Comparison of ENCODE assay signal across 1 cellular context in genomic region chr11:66068154-66068821, GRCh38.
TF ChIP-seq lines count a peak whose summit lies in the region.

No MANE protein-coding gene starts in this region.

TF ChIP-seq in HepG2, 621 proteins besides CTCF, POLR2A, EP300 and RAD21 (continues in another document):
- TF ChIP-seq, protein P1, sequence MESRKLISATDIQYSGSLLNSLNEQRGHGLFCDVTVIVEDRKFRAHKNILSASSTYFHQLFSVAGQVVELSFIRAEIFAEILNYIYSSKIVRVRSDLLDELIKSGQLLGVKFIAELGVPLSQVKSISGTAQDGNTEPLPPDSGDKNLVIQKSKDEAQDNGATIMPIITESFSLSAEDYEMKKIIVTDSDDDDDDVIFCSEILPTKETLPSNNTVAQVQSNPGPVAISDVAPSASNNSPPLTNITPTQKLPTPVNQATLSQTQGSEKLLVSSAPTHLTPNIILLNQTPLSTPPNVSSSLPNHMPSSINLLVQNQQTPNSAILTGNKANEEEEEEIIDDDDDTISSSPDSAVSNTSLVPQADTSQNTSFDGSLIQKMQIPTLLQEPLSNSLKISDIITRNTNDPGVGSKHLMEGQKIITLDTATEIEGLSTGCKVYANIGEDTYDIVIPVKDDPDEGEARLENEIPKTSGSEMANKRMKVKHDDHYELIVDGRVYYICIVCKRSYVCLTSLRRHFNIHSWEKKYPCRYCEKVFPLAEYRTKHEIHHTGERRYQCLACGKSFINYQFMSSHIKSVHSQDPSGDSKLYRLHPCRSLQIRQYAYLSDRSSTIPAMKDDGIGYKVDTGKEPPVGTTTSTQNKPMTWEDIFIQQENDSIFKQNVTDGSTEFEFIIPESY (CRISPR knock-in tag; IDR thresholded peaks at IDR 0.05), result peak; percentile 99
- TF ChIP-seq ZNF180 (CRISPR knock-in tag; IDR thresholded peaks at IDR 0.05; ENCODE audit: borderline replicate concordance, low read depth), result no peak
- no peak for TF ChIP-seq ZNF160 (CRISPR knock-in tag; IDR thresholded peaks at IDR 0.05)
- no peak for TF ChIP-seq PRDM4 (CRISPR knock-in tag; IDR thresholded peaks at IDR 0.05; ENCODE audit: borderline replicate concordance)
- TF ChIP-seq, protein P2, sequence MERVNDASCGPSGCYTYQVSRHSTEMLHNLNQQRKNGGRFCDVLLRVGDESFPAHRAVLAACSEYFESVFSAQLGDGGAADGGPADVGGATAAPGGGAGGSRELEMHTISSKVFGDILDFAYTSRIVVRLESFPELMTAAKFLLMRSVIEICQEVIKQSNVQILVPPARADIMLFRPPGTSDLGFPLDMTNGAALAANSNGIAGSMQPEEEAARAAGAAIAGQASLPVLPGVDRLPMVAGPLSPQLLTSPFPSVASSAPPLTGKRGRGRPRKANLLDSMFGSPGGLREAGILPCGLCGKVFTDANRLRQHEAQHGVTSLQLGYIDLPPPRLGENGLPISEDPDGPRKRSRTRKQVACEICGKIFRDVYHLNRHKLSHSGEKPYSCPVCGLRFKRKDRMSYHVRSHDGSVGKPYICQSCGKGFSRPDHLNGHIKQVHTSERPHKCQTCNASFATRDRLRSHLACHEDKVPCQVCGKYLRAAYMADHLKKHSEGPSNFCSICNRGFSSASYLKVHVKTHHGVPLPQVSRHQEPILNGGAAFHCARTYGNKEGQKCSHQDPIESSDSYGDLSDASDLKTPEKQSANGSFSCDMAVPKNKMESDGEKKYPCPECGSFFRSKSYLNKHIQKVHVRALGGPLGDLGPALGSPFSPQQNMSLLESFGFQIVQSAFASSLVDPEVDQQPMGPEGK (CRISPR knock-in tag; IDR thresholded peaks at IDR 0.05), result peak; percentile 7; the same call in 1 of the 2 replicates
- no peak for TF ChIP-seq SP1 (IDR thresholded peaks at IDR 0.05)
- 0 out of 2 replicates have a peak, but pooled peaks have one; percentile 14 for TF ChIP-seq SP1 (CRISPR knock-in tag; IDR thresholded peaks at IDR 0.05)
- TF ChIP-seq KLF9 (CRISPR knock-in tag; IDR thresholded peaks at IDR 0.05; ENCODE audit: low read depth), result no peak
- TF ChIP-seq ZFX (CRISPR knock-in tag; IDR thresholded peaks at IDR 0.05; ENCODE audit: low read depth), result 0 out of 2 replicates have a peak, but pooled peaks have one; percentile 15
- peak; percentile 57 for TF ChIP-seq ZNF687 (CRISPR knock-in tag; IDR thresholded peaks at IDR 0.05)
- no peak for TF ChIP-seq ZFP90 (CRISPR knock-in tag; IDR thresholded peaks at IDR 0.05; ENCODE audit: borderline replicate concordance)
- no peak for TF ChIP-seq ZNF629 (CRISPR knock-in tag; conservative IDR thresholded peaks at IDR 0.05)
- TF ChIP-seq RARA (CRISPR knock-in tag; IDR thresholded peaks at IDR 0.05), result 0 out of 2 replicates have a peak, but pooled peaks have one; percentile 12
- TF ChIP-seq ZFP1 (CRISPR knock-in tag; IDR thresholded peaks at IDR 0.05), result no peak
- no peak for TF ChIP-seq ELF1 (CRISPR knock-in tag; IDR thresholded peaks at IDR 0.05)
- TF ChIP-seq, protein P3, sequence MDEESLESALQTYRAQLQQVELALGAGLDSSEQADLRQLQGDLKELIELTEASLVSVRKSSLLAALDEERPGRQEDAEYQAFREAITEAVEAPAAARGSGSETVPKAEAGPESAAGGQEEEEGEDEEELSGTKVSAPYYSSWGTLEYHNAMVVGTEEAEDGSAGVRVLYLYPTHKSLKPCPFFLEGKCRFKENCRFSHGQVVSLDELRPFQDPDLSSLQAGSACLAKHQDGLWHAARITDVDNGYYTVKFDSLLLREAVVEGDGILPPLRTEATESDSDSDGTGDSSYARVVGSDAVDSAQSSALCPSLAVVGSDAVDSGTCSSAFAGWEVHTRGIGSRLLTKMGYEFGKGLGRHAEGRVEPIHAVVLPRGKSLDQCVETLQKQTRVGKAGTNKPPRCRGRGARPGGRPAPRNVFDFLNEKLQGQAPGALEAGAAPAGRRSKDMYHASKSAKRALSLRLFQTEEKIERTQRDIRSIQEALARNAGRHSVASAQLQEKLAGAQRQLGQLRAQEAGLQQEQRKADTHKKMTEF (CRISPR knock-in tag; IDR thresholded peaks at IDR 0.05), result 0 out of 2 replicates have a peak, but pooled peaks have one; percentile 21
- TF ChIP-seq AGO2 (optimal IDR thresholded peaks at IDR 0.05; ENCODE audit: low read depth, low read length), result no peak
- peak; percentile 72 for TF ChIP-seq SMC3 (IDR thresholded peaks at IDR 0.05; ENCODE audit: low read length)
- TF ChIP-seq MYC (CRISPR knock-in tag; IDR thresholded peaks at IDR 0.05; ENCODE audit: borderline replicate concordance), result peak; percentile 17; the same call in 1 of the 2 replicates
- 0 out of 2 replicates have a peak, but pooled peaks have one; percentile 15 for TF ChIP-seq ZNF768 (CRISPR knock-in tag; IDR thresholded peaks at IDR 0.05)
- peak; percentile 55; the same call in 1 of the 2 replicates for TF ChIP-seq IRF2 (CRISPR knock-in tag; IDR thresholded peaks at IDR 0.05)
- peak; percentile 68 for TF ChIP-seq STAG1 (CRISPR knock-in tag; IDR thresholded peaks at IDR 0.05)
- TF ChIP-seq TEAD3 (CRISPR knock-in tag; optimal IDR thresholded peaks at IDR 0.05; ENCODE audit: borderline replicate concordance), result peak; percentile 20
- no peak for TF ChIP-seq ZNF33A (CRISPR knock-in tag; IDR thresholded peaks at IDR 0.05; ENCODE audit: borderline replicate concordance)
- 0 out of 2 replicates have a peak, but pooled peaks have one; percentile 18 for TF ChIP-seq ZNF788 (CRISPR knock-in tag; IDR thresholded peaks at IDR 0.05; ENCODE audit: borderline replicate concordance)
- TF ChIP-seq HMGXB4 (CRISPR knock-in tag; IDR thresholded peaks at IDR 0.05; ENCODE audit: borderline replicate concordance in 1 of 2, low read depth in 1 of 2), result peak; percentile 21 to 66; a peak in 1 of 4 replicates
- TF ChIP-seq ZBTB38 (CRISPR knock-in tag; IDR thresholded peaks at IDR 0.05), result peak; percentile 87; the same call in 1 of the 2 replicates
- TF ChIP-seq THAP11 (CRISPR knock-in tag; IDR thresholded peaks at IDR 0.05), result 0 out of 2 replicates have a peak, but pooled peaks have one; percentile 41
- peak; percentile 26; the same call in 1 of the 2 replicates for TF ChIP-seq CBX5 (CRISPR knock-in tag; IDR thresholded peaks at IDR 0.05; ENCODE audit: borderline replicate concordance)
- peak; percentile 64; the same call in 1 of the 2 replicates for TF ChIP-seq ZBTB7B (CRISPR knock-in tag; IDR thresholded peaks at IDR 0.05)
- TF ChIP-seq CENPBD1 (CRISPR knock-in tag; IDR thresholded peaks at IDR 0.05; ENCODE audit: borderline replicate concordance, low read depth), result no peak
- TF ChIP-seq ZBTB4 (CRISPR knock-in tag; IDR thresholded peaks at IDR 0.05; ENCODE audit: borderline replicate concordance), result peak; percentile 55; the same call in 1 of the 2 replicates
- TF ChIP-seq GATAD2A (CRISPR knock-in tag; IDR thresholded peaks at IDR 0.05), result peak; percentile 37; the same call in 1 of the 2 replicates
- peak; percentile 17; the same call in 1 of the 2 replicates for TF ChIP-seq RXRB (CRISPR knock-in tag; IDR thresholded peaks at IDR 0.05; ENCODE audit: borderline replicate concordance)
- 0 out of 2 replicates have a peak, but pooled peaks have one; percentile 29 for TF ChIP-seq ETV5 (CRISPR knock-in tag; IDR thresholded peaks at IDR 0.05; ENCODE audit: borderline replicate concordance)
- 0 out of 2 replicates have a peak, but pooled peaks have one; percentile 39 for TF ChIP-seq KDM3A (CRISPR knock-in tag; IDR thresholded peaks at IDR 0.05; ENCODE audit: low read depth)
- TF ChIP-seq HOXA3 (CRISPR knock-in tag; IDR thresholded peaks at IDR 0.05), result peak; percentile 67
- no peak for TF ChIP-seq RFXAP (CRISPR knock-in tag; IDR thresholded peaks at IDR 0.05; ENCODE audit: borderline replicate concordance)
- 0 out of 2 replicates have a peak, but pooled peaks have one; percentile 31 for TF ChIP-seq KAT8 (CRISPR knock-in tag; IDR thresholded peaks at IDR 0.05)
- 0 out of 2 replicates have a peak, but pooled peaks have one; percentile 21 for TF ChIP-seq ZNF580 (CRISPR knock-in tag; IDR thresholded peaks at IDR 0.05; ENCODE audit: borderline replicate concordance, low read depth)
- TF ChIP-seq NFE2 (CRISPR knock-in tag; IDR thresholded peaks at IDR 0.05), result no peak
- 0 out of 2 replicates have a peak, but pooled peaks have one; percentile 40 for TF ChIP-seq GABPB1 (CRISPR knock-in tag; IDR thresholded peaks at IDR 0.05)
- no peak for TF ChIP-seq ZNF543 (CRISPR knock-in tag; IDR thresholded peaks at IDR 0.05)
- peak; percentile 62 for TF ChIP-seq ZNF263 (CRISPR knock-in tag; IDR thresholded peaks at IDR 0.05)
- TF ChIP-seq ZSCAN30 (CRISPR knock-in tag; IDR thresholded peaks at IDR 0.05), result no peak
